ENCODE assay signal across 29 cellular contexts in genomic region chr20:23093613-23094012, GRCh38. TPM values are rescaled to one million over a fixed set of nuclear protein-coding genes. Genes with fewer than 3 reads are reported as not detected.
"Had no signal": no experiment of that assay in that cellular context is flagged by ENCODE, and none has a peak within 500 bp of the region (broad histone marks: within the 10 kb centered on the region; RNA-seq: fewer than 3 reads in every experiment).

No MANE protein-coding gene starts in this region.

- H3K27ac Mint-ChIP-seq: activated B cell treated with CpG ODN at 0.5 μM for 24 hours; activated CD4-positive, alpha-beta T cell treated with anti-CD3 and anti-CD28 coated beads, Interleukin-2, amount 10 ng/mL, durations not matched to agents 24 days and 14 days; activated naive CD4-positive, alpha-beta T cell treated with anti-CD3 and anti-CD28 coated beads, Interleukin-2, amount 50 U/mL, for 24 hours; activated T-cell treated with anti-CD3 and anti-CD28 coated beads, Interleukin-2, amount 50 U/mL, for 72 hours; activated T-helper 2 cell treated with anti-CD3 and anti-CD28 coated beads, Interferon-gamma antibody, Interleukin-2, Interleukin-4, amounts not matched to agents 10 μg/mL and 5 μg/mL and 100 μg/mL, durations not matched to agents 14 hours and 24 hours and 36 hours; T-helper 1 cell treated with Interleukin-12 subunit alpha and Interleukin-12 subunit beta and Interleukin-4 antibody, amounts not matched to agents 30 μg/mL and 1 μg/mL, for 36 hours had no signal

- DNase-seq: activated B cell treated with CpG ODN at 0.5 μM for 24 hours; activated CD4-positive, alpha-beta T cell treated with anti-CD3 and anti-CD28 coated beads for 1 hour; activated CD4-positive, alpha-beta T cell treated with anti-CD3 and anti-CD28 coated beads, Interleukin-2, amount 10 ng/mL, durations not matched to agents 24 days and 14 days; activated CD4-positive, alpha-beta T cell treated with anti-CD3 and anti-CD28 coated beads, Interleukin-2, amount 50 U/mL, for 48 hours; activated CD8-positive, alpha-beta memory T cell treated with anti-CD3 and anti-CD28 coated beads for 24 hours; activated naive CD4-positive, alpha-beta T cell; activated T-cell treated with anti-CD3 and anti-CD28 coated beads, Interleukin-2, amount 50 U/mL, for 72 hours; aorta; body of pancreas; Karpas-422; NCI-H1105 treated with DMSO at 0.1 percent for 48 hours; NCI-H1436 treated with DMSO at 0.1 percent for 48 hours; NCI-H187; NCI-H2081; NCI-H510A treated with DMSO at 0.1 percent for 48 hours; NCI-H69; NK-92 treated with Interleukin-12 subunit alpha and Interleukin-12 subunit beta, amount 100 ng/mL, for 24 hours; Right ventricle myocardium superior; SW 1271 had no signal

- H3K36me3 Mint-ChIP-seq: activated naive CD4-positive, alpha-beta T cell treated with anti-CD3 and anti-CD28 coated beads, Interleukin-2, amount 50 U/mL, for 24 hours had no signal

- H3K27ac ChIP-seq: body of pancreas, Peyer's patch, RWPE1, SJSA1 had no signal

- H3K9me3 ChIP-seq: body of pancreas, Peyer's patch, SJSA1 had no signal

- H3K4me3 ChIP-seq: body of pancreas, K562, Peyer's patch, SJSA1 had no signal

- FAIRE-seq: bronchial epithelial cell, K562, TTC549 had no signal

- ATAC-seq: body of pancreas, K562, SK-N-SH treated with all-trans-retinoic acid at 6 μM for 48 hours had no signal

- H3K27me3 Mint-ChIP-seq: activated naive CD4-positive, alpha-beta T cell treated with anti-CD3 and anti-CD28 coated beads, Interleukin-2, amount 50 U/mL, for 24 hours had no signal

- H3K4me3 Mint-ChIP-seq: activated B cell treated with CpG ODN at 0.5 μM for 24 hours; activated CD4-positive, alpha-beta T cell treated with anti-CD3 and anti-CD28 coated beads, Interleukin-2, amount 10 ng/mL, durations not matched to agents 24 days and 14 days; activated naive CD4-positive, alpha-beta T cell treated with anti-CD3 and anti-CD28 coated beads, Interleukin-2, amount 50 U/mL, for 24 hours; activated T-cell treated with anti-CD3 and anti-CD28 coated beads, Interleukin-2, amount 50 U/mL, for 72 hours; T-helper 1 cell treated with Interleukin-12 subunit alpha and Interleukin-12 subunit beta and Interleukin-4 antibody, amounts not matched to agents 30 μg/mL and 1 μg/mL, for 36 hours had no signal

- H3K36me3 ChIP-seq: Peyer's patch, SJSA1 had no signal

- H3K27me3 ChIP-seq: body of pancreas, Peyer's patch, SJSA1 had no signal

- H3K4me1 Mint-ChIP-seq: activated B cell treated with CpG ODN at 0.5 μM for 24 hours; activated CD4-positive, alpha-beta T cell treated with anti-CD3 and anti-CD28 coated beads, Interleukin-2, amount 10 ng/mL, durations not matched to agents 24 days and 14 days; activated naive CD4-positive, alpha-beta T cell treated with anti-CD3 and anti-CD28 coated beads, Interleukin-2, amount 50 U/mL, for 24 hours had no signal

- H3K4me1 ChIP-seq: Peyer's patch had no signal

- H3K9me3 Mint-ChIP-seq: activated B cell treated with CpG ODN at 0.5 μM for 24 hours; activated CD4-positive, alpha-beta T cell treated with anti-CD3 and anti-CD28 coated beads, Interleukin-2, amount 10 ng/mL, durations not matched to agents 24 days and 14 days; activated naive CD4-positive, alpha-beta T cell treated with anti-CD3 and anti-CD28 coated beads, Interleukin-2, amount 50 U/mL, for 24 hours; activated T-cell treated with anti-CD3 and anti-CD28 coated beads, Interleukin-2, amount 50 U/mL, for 72 hours; activated T-helper 2 cell treated with anti-CD3 and anti-CD28 coated beads, Interferon-gamma antibody, Interleukin-2, Interleukin-4, amounts not matched to agents 10 μg/mL and 5 μg/mL and 100 μg/mL, durations not matched to agents 14 hours and 24 hours and 36 hours; T-helper 1 cell treated with Interleukin-12 subunit alpha and Interleukin-12 subunit beta and Interleukin-4 antibody, amounts not matched to agents 30 μg/mL and 1 μg/mL, for 36 hours had no signal

RNA-seq across cellular contexts. Expression of gene CD93, which starts 7.5 kb away (rescaled TPM):
- total RNA-seq: activated B cell treated with CpG ODN at 0.5 μM for 24 hours, SJSA1 had no signal

RNA-seq across cellular contexts. Expression of gene THBD, which starts 44.1 kb away (rescaled TPM):
- total RNA-seq: activated B cell treated with CpG ODN at 0.5 μM for 24 hours; activated CD4-positive, alpha-beta T cell treated with anti-CD3 and anti-CD28 coated beads, Interleukin-2, amount 10 ng/mL, durations not matched to agents 24 days and 14 days; activated T-cell treated with anti-CD3 and anti-CD28 coated beads, Interleukin-2, amount 50 U/mL, for 72 hours; activated T-helper 2 cell treated with anti-CD3 and anti-CD28 coated beads, Interferon-gamma antibody, Interleukin-2, Interleukin-4, amounts not matched to agents 10 μg/mL and 5 μg/mL and 100 μg/mL, durations not matched to agents 14 hours and 24 hours and 36 hours had no signal

RNA-seq across cellular contexts. Expression of gene SSTR4, which starts 58.5 kb away (rescaled TPM):
- total RNA-seq: activated B cell treated with CpG ODN at 0.5 μM for 24 hours; activated CD4-positive, alpha-beta T cell treated with anti-CD3 and anti-CD28 coated beads, Interleukin-2, amount 10 ng/mL, durations not matched to agents 24 days and 14 days; activated T-cell treated with anti-CD3 and anti-CD28 coated beads, Interleukin-2, amount 50 U/mL, for 72 hours; activated T-helper 2 cell treated with anti-CD3 and anti-CD28 coated beads, Interferon-gamma antibody, Interleukin-2, Interleukin-4, amounts not matched to agents 10 μg/mL and 5 μg/mL and 100 μg/mL, durations not matched to agents 14 hours and 24 hours and 36 hours; aorta; body of pancreas; bronchial epithelial cell; K562; Peyer's patch; Right ventricle myocardium superior; SJSA1 had no signal
- polyA plus RNA-seq: aorta, K562 had no signal
